In the genomic region with DNA sequence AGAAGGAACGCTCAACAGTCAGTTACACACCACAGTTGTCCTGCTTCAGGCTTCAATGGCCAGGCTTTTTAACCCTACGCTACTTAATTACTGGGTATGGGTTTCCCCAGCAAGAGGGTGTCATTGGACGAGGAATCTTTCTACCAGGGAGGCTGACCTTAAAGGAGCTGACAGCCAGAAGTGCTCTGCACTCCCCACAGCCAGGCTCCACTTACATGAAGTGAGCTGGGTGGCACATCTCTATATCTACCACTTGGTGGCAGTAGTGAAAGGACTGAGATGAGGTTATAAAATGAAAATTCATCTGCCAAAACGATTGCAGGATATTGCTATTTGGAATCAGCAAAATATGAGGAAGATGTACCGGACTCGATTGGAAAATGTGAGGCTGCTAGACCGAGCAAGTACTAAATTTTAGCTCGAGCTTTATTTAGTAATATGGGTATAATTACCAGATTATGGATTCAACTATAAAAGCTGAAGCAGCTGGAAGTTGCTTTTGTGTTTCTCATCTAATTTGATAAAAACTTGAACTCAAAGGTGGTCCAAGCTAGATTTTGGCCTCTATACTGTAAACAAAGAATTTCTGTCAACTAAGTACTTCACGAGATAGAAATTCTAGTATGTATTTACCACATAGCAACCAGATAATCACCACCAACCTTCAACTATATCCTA, we compare ENCODE assay signal across 8 cellular contexts. TPM values are rescaled to one million over a fixed set of nuclear protein-coding genes. Genes with fewer than 3 reads are reported as not detected.
DNase-seq lines count a peak whose midpoint lies in the region; ATAC-seq and TF ChIP-seq lines count a peak whose summit lies in the region.

No MANE protein-coding gene starts in this region.

- CTCF ChIA-PET in activated CD4-positive, alpha-beta memory T cell treated with anti-CD3 and anti-CD28 coated beads for 36 hours (lab: Charles Lee), result interaction anchor here (0.7 to 6.5 kb wide), 23 partner anchors 9 to 805 kb away, joined by 3 to 195 read pairs (median 4); a partner anchor contains a TSS

- ATAC-seq in GM18517 (IDR thresholded peaks at IDR 0.05; ENCODE audit: unreplicated experiment), result peak; percentile 79
- peak; percentile 91 for ATAC-seq in HG02938 (IDR thresholded peaks at IDR 0.05; ENCODE audit: unreplicated experiment)

- H3K4me1 Mint-ChIP-seq in CD14-positive monocyte (no peaks in the 10 kb centered on the region), nephron (no peaks in the 10 kb centered on the region)
- H3K4me1 Mint-ChIP-seq in activated CD4-positive, alpha-beta memory T cell treated with anti-CD3 and anti-CD28 coated beads for 36 hours (ENCODE audit: low read depth), result no peaks in the 10 kb centered on the region

- no peak for DNase-seq in CD14-positive monocyte (ENCODE audit: low spot score)
- DNase-seq in NCI-H2029 (lab: John Stamatoyannopoulos, UW), result peak; percentile 45
- DNase-seq in activated CD4-positive, alpha-beta memory T cell treated with anti-CD3 and anti-CD28 coated beads for 36 hours, result peak; percentile 14
- DNase-seq in fibroblast of mammary gland (ENCODE audit: low read depth), result peak; percentile 73
- DNase-seq in DMS79 treated with DMSO at 0.1 percent for 48 hours (lab: John Stamatoyannopoulos, UW), result no peak

- POLR2A ChIA-PET in activated CD4-positive, alpha-beta memory T cell treated with anti-CD3 and anti-CD28 coated beads for 36 hours (lab: Charles Lee), result interaction anchor here (0.5 kb wide), 1 partner anchor 530 kb away, joined by 3 read pairs; no protein-coding TSS in a partner anchor

- H3K27me3 Mint-ChIP-seq in CD14-positive monocyte (ENCODE audit: low read depth in 3 of 3), result peaks cover 0 to 2% (median 0%) of the 10 kb centered on the region in 3 donors
- peaks cover 5% of the 10 kb centered on the region for H3K27me3 Mint-ChIP-seq in activated CD4-positive, alpha-beta memory T cell treated with anti-CD3 and anti-CD28 coated beads for 36 hours
- H3K27me3 Mint-ChIP-seq in nephron (ENCODE audit: low read depth), result no peaks in the 10 kb centered on the region

- H3K9me3 Mint-ChIP-seq in CD14-positive monocyte (peaks cover 0 to 2% (median 0%) of the 10 kb centered on the region in 7 donors), nephron (peaks cover 5% of the 10 kb centered on the region)
- no peaks in the 10 kb centered on the region for H3K9me3 Mint-ChIP-seq in activated CD4-positive, alpha-beta memory T cell treated with anti-CD3 and anti-CD28 coated beads for 36 hours

- TF ChIP-seq CTCF in CD14-positive monocyte (IDR thresholded peaks at IDR 0.05), result peak; percentile 56
- peak; percentile 83 for TF ChIP-seq CTCF in fibroblast of mammary gland (conservative IDR thresholded peaks at IDR 0.05; ENCODE audit: control insufficient read depth, insufficient read depth, low read depth, low read length)
- TF ChIP-seq CTCF in nephron (IDR thresholded peaks at IDR 0.05; ENCODE audit: unreplicated experiment in 3 of 3), result peak; percentile 71 to 83 (median 76)

- no peaks in the 10 kb centered on the region for H3K36me3 Mint-ChIP-seq in CD14-positive monocyte
- no peaks in the 10 kb centered on the region for H3K36me3 Mint-ChIP-seq in activated CD4-positive, alpha-beta memory T cell treated with anti-CD3 and anti-CD28 coated beads for 36 hours
- no peaks in the 10 kb centered on the region for H3K36me3 Mint-ChIP-seq in nephron (ENCODE audit: low read depth)

- H3K4me3 ChIP-seq in fibroblast of mammary gland (ENCODE audit: control insufficient read depth, low read depth, low read length), result no peak overlapping the region

- H3K27ac Mint-ChIP-seq in CD14-positive monocyte (no peak overlapping the region), nephron (no peak overlapping the region)
- H3K27ac Mint-ChIP-seq in activated CD4-positive, alpha-beta memory T cell treated with anti-CD3 and anti-CD28 coated beads for 36 hours, result no peak overlapping the region

- H3K4me3 Mint-ChIP-seq in CD14-positive monocyte (no peak overlapping the region), nephron (no peak overlapping the region)
- H3K4me3 Mint-ChIP-seq in activated CD4-positive, alpha-beta memory T cell treated with anti-CD3 and anti-CD28 coated beads for 36 hours, result no peak overlapping the region

- intact Hi-C loops in CD14-positive monocyte (cut with micrococcal nuclease), result loop anchor here (10.0 kb wide), 1 partner anchor 144 kb away; no protein-coding TSS in a partner anchor
- intact Hi-C loops in activated CD4-positive, alpha-beta memory T cell treated with anti-CD3 and anti-CD28 coated beads for 36 hours (cut with micrococcal nuclease), result loop anchor here (1.0 kb wide), 1 partner anchor 146 kb away; no protein-coding TSS in a partner anchor

RNA-seq across cellular contexts. Expression of a gene that starts 54.0 kb away (rescaled TPM):
- under 1 TPM in 1 of 2 donors, not detected in 1; 0.02 TPM for polyA plus RNA-seq in CD14-positive monocyte
- total RNA-seq in activated CD4-positive, alpha-beta memory T cell treated with anti-CD3 and anti-CD28 coated beads for 36 hours, result 1 to 10 TPM; 1.1 to 1.8 TPM

RNA-seq across cellular contexts. Expression of a gene that starts 55.5 kb away (rescaled TPM):
- polyA plus RNA-seq in CD14-positive monocyte, result not detected
- total RNA-seq in activated CD4-positive, alpha-beta memory T cell treated with anti-CD3 and anti-CD28 coated beads for 36 hours, result not detected

Comparison
In these comparisons a context has a peak if more than half of its experiments do, and no peak if none do; other contexts are left out.
1. DNase-seq: peak in NCI-H2029 (single experiment), activated CD4-positive, alpha-beta memory T cell treated with anti-CD3 and anti-CD28 coated beads for 36 hours (single experiment) and fibroblast of mammary gland (single experiment); none in CD14-positive monocyte (single experiment) and DMS79 treated with DMSO at 0.1 percent for 48 hours (single experiment).
2. Peak in every context shown above with its lines, with median percentiles within 50 percentile points of each other: CTCF ChIP-seq.